In the genomic region with DNA sequence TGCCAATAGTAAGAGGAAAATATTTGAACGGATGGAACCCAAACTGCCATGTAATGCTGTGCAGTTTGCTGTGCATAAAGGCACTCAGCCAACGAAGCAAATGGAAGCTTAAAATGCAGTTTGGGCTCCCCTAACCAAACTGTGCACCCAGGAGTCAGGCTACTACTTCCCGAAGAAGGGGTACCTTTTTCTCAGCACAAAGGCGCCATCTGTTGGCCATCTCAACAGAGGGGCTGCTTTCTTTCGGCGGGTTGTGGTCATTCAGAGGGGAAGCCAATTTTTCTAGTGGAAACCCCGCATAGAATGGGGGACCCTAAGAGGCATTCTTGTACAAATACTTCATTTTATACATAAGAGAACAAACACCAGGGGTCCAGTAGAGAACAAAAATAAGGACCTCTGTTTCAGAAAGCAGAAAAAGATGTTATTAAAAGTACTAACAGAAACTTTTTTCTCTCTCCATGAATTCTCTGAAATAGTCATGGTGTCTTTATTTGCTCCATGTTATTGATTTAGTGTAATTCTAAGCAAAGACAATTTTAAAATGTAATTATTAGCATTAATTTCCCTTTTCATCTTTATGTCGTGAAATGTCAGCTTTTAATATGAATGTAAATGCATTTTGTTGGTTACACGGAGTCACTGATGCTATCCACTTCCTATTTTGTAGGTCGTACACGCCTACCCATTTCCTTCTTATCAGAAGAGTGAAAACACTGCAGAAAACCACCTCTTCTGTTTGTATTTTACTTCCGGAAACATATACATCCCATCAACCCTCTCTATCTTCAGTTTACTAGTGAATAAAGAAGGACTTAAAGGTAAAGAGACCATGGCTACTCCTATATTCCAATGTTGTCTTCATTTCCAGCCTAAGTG, we compare ENCODE assay signal across 9 cellular contexts.
DNase-seq lines count a peak whose midpoint lies in the region; ATAC-seq and TF ChIP-seq lines count a peak whose summit lies in the region.
"Had no signal": no experiment of that assay in that cellular context is flagged by ENCODE, and none has a peak within 500 bp of the region (broad histone marks: within the 10 kb centered on the region; RNA-seq: fewer than 3 reads in every experiment).

No MANE protein-coding gene starts in this region.

- H3K36me3 ChIP-seq in neutrophil, result no peaks in the 10 kb centered on the region

- DNase-seq in Daoy (ENCODE audit: low read depth) (peak; percentile 39), LHCN-M2 (ENCODE audit: low read depth) (peak; percentile 72), RPMI8226 (peak; percentile 19), fibroblast of gingiva (ENCODE audit: low read depth) (peak; percentile 15), DMS79 treated with DMSO at 0.1 percent for 48 hours (lab: John Stamatoyannopoulos, UW) (no peak)

- peaks cover 24 to 30% of the 10 kb centered on the region in 2 experiments for H3K4me1 ChIP-seq in neutrophil (ENCODE audit: control insufficient read depth in 1 of 2, insufficient read depth in 1 of 2, low read depth in 1 of 2, low read length in 1 of 2)

- H3K27me3 ChIP-seq in neutrophil, result no peaks in the 10 kb centered on the region

- H3K9me3 ChIP-seq in neutrophil, result no peaks in the 10 kb centered on the region

- H3K4me3 ChIP-seq in neutrophil (ENCODE audit: low read depth in 1 of 2, low read length in 1 of 2), result no peak overlapping the region
- H3K4me3 ChIP-seq: skin epidermis had no signal

- ATAC-seq in GM21423 (IDR thresholded peaks at IDR 0.05; ENCODE audit: unreplicated experiment) (no peak), GM21737 (IDR thresholded peaks at IDR 0.05; ENCODE audit: unreplicated experiment) (no peak)

- no peak for TF ChIP-seq CTCF in neutrophil (IDR thresholded peaks at IDR 0.05)

- H3K27ac ChIP-seq in neutrophil, result peak overlapping the region; percentile 68
- H3K27ac ChIP-seq: skin epidermis had no signal
